Comparison of ENCODE assay signal across 2 cellular contexts in genomic region chr6:51386347-51386836, GRCh38.
TF ChIP-seq lines count a peak whose summit lies in the region.

No MANE protein-coding gene starts in this region.

TF ChIP-seq in HepG2, 621 proteins besides CTCF, POLR2A, EP300 and RAD21 (continued from another document):
- TF ChIP-seq ZBTB40 (IDR thresholded peaks at IDR 0.05) = peak; percentile 31; the same call in 1 of the 2 replicates
- peak; percentile 96; the same call in 1 of the 2 replicates for TF ChIP-seq ZBTB40 (CRISPR knock-in tag; IDR thresholded peaks at IDR 0.05)

TF ChIP-seq in K562, 482 proteins besides CTCF, POLR2A, EP300 and RAD21 (continued from another document):
- TF ChIP-seq ZBTB40 (IDR thresholded peaks at IDR 0.05) (peak; percentile 80), ZBTB40 (CRISPR knock-in tag; IDR thresholded peaks at IDR 0.05) (no peak), TAL1 (IDR thresholded peaks at IDR 0.05) (peak; percentile 17; the same call in 1 of the 2 replicates), SNAPC5 (CRISPR knock-in tag; IDR thresholded peaks at IDR 0.05) (no peak)
